11 cellular contexts compared by ENCODE assay signal in genomic region chr16:72783716-72784320, GRCh38.
DNase-seq lines count a peak whose midpoint lies in the region; ATAC-seq and TF ChIP-seq lines count a peak whose summit lies in the region.
"Had no signal": no experiment of that assay in that cellular context is flagged by ENCODE, and none has a peak within 500 bp of the region (broad histone marks: within the 10 kb centered on the region; RNA-seq: fewer than 3 reads in every experiment).

No MANE protein-coding gene starts in this region.

- peak overlapping the region in 1 of 2 donors; percentile 9 for H3K4me3 Mint-ChIP-seq in activated T-cell treated with anti-CD3 and anti-CD28 coated beads, Interleukin-2, amount 50 U/mL, for 72 hours
- H3K4me3 Mint-ChIP-seq in activated T-helper 2 cell treated with anti-CD3 and anti-CD28 coated beads, Interferon-gamma antibody, Interleukin-2, Interleukin-4, amounts not matched to agents 10 μg/mL and 5 μg/mL and 100 μg/mL, durations not matched to agents 14 hours and 24 hours and 36 hours (ENCODE audit: low read depth) = no peak overlapping the region
- H3K4me3 Mint-ChIP-seq in type B pancreatic cell = peak overlapping the region; percentile 16

- H3K27me3 Mint-ChIP-seq in activated T-cell treated with anti-CD3 and anti-CD28 coated beads, Interleukin-2, amount 50 U/mL, for 72 hours (ENCODE audit: low read depth) = peaks cover 18% of the 10 kb centered on the region
- H3K27me3 Mint-ChIP-seq in activated T-helper 2 cell treated with anti-CD3 and anti-CD28 coated beads, Interferon-gamma antibody, Interleukin-2, Interleukin-4, amounts not matched to agents 10 μg/mL and 5 μg/mL and 100 μg/mL, durations not matched to agents 14 hours and 24 hours and 36 hours (ENCODE audit: low read depth) = peaks cover 22% of the 10 kb centered on the region
- no peaks in the 10 kb centered on the region for H3K27me3 Mint-ChIP-seq in type B pancreatic cell

- intact Hi-C loops in activated T-helper 2 cell treated with anti-CD3 and anti-CD28 coated beads, Interferon-gamma antibody, Interleukin-2, Interleukin-4, amounts not matched to agents 10 μg/mL and 5 μg/mL and 100 μg/mL, durations not matched to agents 14 hours and 24 hours and 36 hours (cut with micrococcal nuclease) = no loop called here

- TF ChIP-seq CTCF in type B pancreatic cell (conservative IDR thresholded peaks at IDR 0.05) = no peak

- no peaks in the 10 kb centered on the region for H3K36me3 Mint-ChIP-seq in activated T-cell treated with anti-CD3 and anti-CD28 coated beads, Interleukin-2, amount 50 U/mL, for 72 hours (ENCODE audit: insufficient read depth in 2 of 2)
- no peaks in the 10 kb centered on the region for H3K36me3 Mint-ChIP-seq in activated T-helper 2 cell treated with anti-CD3 and anti-CD28 coated beads, Interferon-gamma antibody, Interleukin-2, Interleukin-4, amounts not matched to agents 10 μg/mL and 5 μg/mL and 100 μg/mL, durations not matched to agents 14 hours and 24 hours and 36 hours (ENCODE audit: low read depth)
- peaks cover 15% of the 10 kb centered on the region for H3K36me3 Mint-ChIP-seq in type B pancreatic cell

- peak overlapping the region; percentile 8 for H3K27ac Mint-ChIP-seq in activated T-cell treated with anti-CD3 and anti-CD28 coated beads, Interleukin-2, amount 50 U/mL, for 72 hours
- peak overlapping the region; percentile 43 for H3K27ac Mint-ChIP-seq in activated T-helper 2 cell treated with anti-CD3 and anti-CD28 coated beads, Interferon-gamma antibody, Interleukin-2, Interleukin-4, amounts not matched to agents 10 μg/mL and 5 μg/mL and 100 μg/mL, durations not matched to agents 14 hours and 24 hours and 36 hours
- peak overlapping the region; percentile 42 for H3K27ac Mint-ChIP-seq in type B pancreatic cell

- no peaks in the 10 kb centered on the region for H3K9me3 Mint-ChIP-seq in activated T-cell treated with anti-CD3 and anti-CD28 coated beads, Interleukin-2, amount 50 U/mL, for 72 hours
- no peaks in the 10 kb centered on the region for H3K9me3 Mint-ChIP-seq in activated T-helper 2 cell treated with anti-CD3 and anti-CD28 coated beads, Interferon-gamma antibody, Interleukin-2, Interleukin-4, amounts not matched to agents 10 μg/mL and 5 μg/mL and 100 μg/mL, durations not matched to agents 14 hours and 24 hours and 36 hours
- H3K9me3 Mint-ChIP-seq in type B pancreatic cell = no peaks in the 10 kb centered on the region

- no peak for ATAC-seq in activated T-cell treated with anti-CD3 and anti-CD28 coated beads, Interleukin-2, amount 50 U/mL, for 72 hours (replicated peaks in 1 of 2)
- ATAC-seq in GM18868 (IDR thresholded peaks at IDR 0.05; ENCODE audit: unreplicated experiment) = no peak
- ATAC-seq in HG03175 (IDR thresholded peaks at IDR 0.05; ENCODE audit: unreplicated experiment) = no peak
- no peak for ATAC-seq in HG03108 (IDR thresholded peaks at IDR 0.05; ENCODE audit: unreplicated experiment)

- peaks cover 17% of the 10 kb centered on the region for H3K4me1 Mint-ChIP-seq in activated T-cell treated with anti-CD3 and anti-CD28 coated beads, Interleukin-2, amount 50 U/mL, for 72 hours (ENCODE audit: low read depth)
- peaks cover 26% of the 10 kb centered on the region for H3K4me1 Mint-ChIP-seq in activated T-helper 2 cell treated with anti-CD3 and anti-CD28 coated beads, Interferon-gamma antibody, Interleukin-2, Interleukin-4, amounts not matched to agents 10 μg/mL and 5 μg/mL and 100 μg/mL, durations not matched to agents 14 hours and 24 hours and 36 hours (ENCODE audit: low read depth)
- H3K4me1 Mint-ChIP-seq in type B pancreatic cell (ENCODE audit: unreplicated experiment) = peaks cover 56% of the 10 kb centered on the region

- no peak for DNase-seq in activated T-cell treated with anti-CD3 and anti-CD28 coated beads, Interleukin-2, amount 50 U/mL, for 72 hours
- DNase-seq in activated T-cell treated with anti-CD3 and anti-CD28 coated beads for 4 hours (no peak), iris pigment epithelial cell (ENCODE audit: low read depth) (peak; percentile 71), type B pancreatic cell (ENCODE audit: extremely low spot score, unreplicated experiment) (no peak)
- no peak for DNase-seq in activated T-helper 2 cell treated with anti-CD3 and anti-CD28 coated beads, Interferon-gamma antibody, Interleukin-2, Interleukin-4, amounts not matched to agents 10 μg/mL and 5 μg/mL and 100 μg/mL, durations not matched to agents 14 hours and 24 hours and 36 hours (ENCODE audit: low spot score)
- DNase-seq: activated CD4-positive, alpha-beta T cell treated with anti-CD3 and anti-CD28 coated beads, Interleukin-2, amount 50 U/mL, for 48 hours; activated naive CD4-positive, alpha-beta T cell; occipital lobe had no signal
